In genomic region chr2:168169097-168169745, GRCh38 we compare ENCODE assay signal across 23 cellular contexts.
DNase-seq lines count a peak whose midpoint lies in the region; ATAC-seq lines count a peak whose summit lies in the region.
"Had no signal": no experiment of that assay in that cellular context is flagged by ENCODE, and none has a peak within 500 bp of the region (broad histone marks: within the 10 kb centered on the region; RNA-seq: fewer than 3 reads in every experiment).

No MANE protein-coding gene starts in this region.

- H3K27me3 Mint-ChIP-seq in activated T-helper 17 cell treated with anti-CD3 and anti-CD28 coated beads, Interleukin-2, amount 50 U/mL, for 72 hours = no peaks in the 10 kb centered on the region
- H3K27me3 Mint-ChIP-seq: central memory CD8-positive, alpha-beta T cell; naive thymus-derived CD8-positive, alpha-beta T cell; progenitor cell of endocrine pancreas had no signal

- H3K36me3 Mint-ChIP-seq in activated T-helper 17 cell treated with anti-CD3 and anti-CD28 coated beads, Interleukin-2, amount 50 U/mL, for 72 hours (ENCODE audit: low read depth) = peaks cover 39% of the 10 kb centered on the region

- DNase-seq in DMS 273 (lab: John Stamatoyannopoulos, UW; ENCODE audit: unreplicated experiment) = peak; percentile 91
- peak; percentile 38 for DNase-seq in NCI-H2171 (lab: John Stamatoyannopoulos, UW)
- peak; percentile 68 for DNase-seq in left kidney (ENCODE audit: low read depth, low spot score)
- DNase-seq in NCI-H2196 treated with DMSO at 0.1 percent for 48 hours (lab: John Stamatoyannopoulos, UW; ENCODE audit: unreplicated experiment) = no peak
- DNase-seq in Kasumi-1 (lab: John Stamatoyannopoulos, UW) = no peak
- no peak for DNase-seq in medulla oblongata (ENCODE audit: extremely low spot score)
- DNase-seq: adrenal gland; Caco-2; effector memory CD4-positive, alpha-beta T cell; HCEC 1CT; kidney; mammary epithelial cell; naive thymus-derived CD8-positive, alpha-beta T cell; NCI-H1105; NCI-H345; small intestine had no signal

- no peak for ATAC-seq in activated T-helper 17 cell treated with anti-CD3 and anti-CD28 coated beads, Interleukin-2, amount 50 U/mL, for 72 hours (replicated peaks)
- no peak for ATAC-seq in GM18858 (IDR thresholded peaks at IDR 0.05; ENCODE audit: unreplicated experiment)
- ATAC-seq: activated CD4-positive, CD25-positive, alpha-beta regulatory T cell treated with anti-CD3 and anti-CD28 coated beads, Interleukin-2, amount 50 U/mL, for 24 hours; K562; naive thymus-derived CD8-positive, alpha-beta T cell had no signal

- peak overlapping the region; percentile 56 for H3K27ac Mint-ChIP-seq in activated T-helper 17 cell treated with anti-CD3 and anti-CD28 coated beads, Interleukin-2, amount 50 U/mL, for 72 hours
- H3K27ac Mint-ChIP-seq: activated T-helper 2 cell treated with anti-CD3 and anti-CD28 coated beads, Interferon-gamma antibody, Interleukin-2, Interleukin-4, amounts not matched to agents 10 μg/mL and 5 μg/mL and 100 μg/mL, durations not matched to agents 14 hours and 24 hours and 36 hours; progenitor cell of endocrine pancreas had no signal

- peaks cover 34% of the 10 kb centered on the region for H3K4me1 Mint-ChIP-seq in activated T-helper 17 cell treated with anti-CD3 and anti-CD28 coated beads, Interleukin-2, amount 50 U/mL, for 72 hours

- no peak overlapping the region for H3K4me3 Mint-ChIP-seq in activated T-helper 17 cell treated with anti-CD3 and anti-CD28 coated beads, Interleukin-2, amount 50 U/mL, for 72 hours
- H3K4me3 Mint-ChIP-seq: central memory CD8-positive, alpha-beta T cell; naive thymus-derived CD8-positive, alpha-beta T cell had no signal

- no peaks in the 10 kb centered on the region for H3K9me3 Mint-ChIP-seq in activated T-helper 17 cell treated with anti-CD3 and anti-CD28 coated beads, Interleukin-2, amount 50 U/mL, for 72 hours
- H3K9me3 Mint-ChIP-seq: activated T-helper 2 cell treated with anti-CD3 and anti-CD28 coated beads, Interferon-gamma antibody, Interleukin-2, Interleukin-4, amounts not matched to agents 10 μg/mL and 5 μg/mL and 100 μg/mL, durations not matched to agents 14 hours and 24 hours and 36 hours; central memory CD8-positive, alpha-beta T cell; naive thymus-derived CD8-positive, alpha-beta T cell had no signal

Comparison
In these comparisons a context has a peak if more than half of its experiments do, and no peak if none do; other contexts are left out.
1. DNase-seq: peak in DMS 273 (single experiment), NCI-H2171 (single experiment) and left kidney (single experiment); none in NCI-H2196 treated with DMSO at 0.1 percent for 48 hours (single experiment), Kasumi-1 (0 of 2) and medulla oblongata (single experiment).